9 cellular contexts compared by ENCODE assay signal in the genomic region with DNA sequence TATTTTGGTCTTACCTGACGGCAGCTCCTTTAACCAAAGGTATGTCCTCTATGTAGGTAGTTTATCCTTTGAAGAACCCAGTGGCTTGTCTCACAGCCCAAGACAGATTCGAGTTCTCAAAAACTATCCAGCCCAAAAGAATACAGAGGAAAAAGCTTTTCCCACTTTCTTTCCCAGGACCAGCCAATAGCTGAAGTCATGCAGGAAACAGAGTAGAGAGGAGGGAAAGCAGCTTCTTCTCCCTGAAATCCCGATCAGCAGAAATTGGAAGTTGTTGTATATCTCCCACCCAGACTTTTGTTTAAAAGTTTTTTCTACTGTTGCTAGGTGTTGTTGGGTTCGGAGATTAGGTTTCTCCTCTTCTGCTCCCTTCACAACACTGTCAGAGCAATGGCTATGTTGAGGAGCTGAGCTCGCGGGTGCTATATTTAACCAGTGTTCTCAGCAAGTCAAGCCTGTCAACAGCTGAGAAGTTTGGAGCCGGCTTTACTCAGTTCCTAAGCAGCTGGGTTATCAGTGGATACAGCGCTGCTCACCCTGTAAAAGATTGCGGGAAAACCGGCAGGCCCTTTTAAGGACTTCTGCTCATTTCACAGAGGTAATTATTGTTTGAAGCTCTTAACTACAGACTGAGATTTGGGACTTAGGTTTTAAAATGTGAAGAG. TPM values are rescaled to one million over a fixed set of nuclear protein-coding genes. Genes with fewer than 3 reads are reported as not detected.
A peak's percentile ranks its signal among the peaks of the same experiment; 100 is the strongest.
DNase-seq lines count a peak whose midpoint lies in the region; ATAC-seq and TF ChIP-seq lines count a peak whose summit lies in the region.
"Had no signal": no experiment of that assay in that cellular context is flagged by ENCODE, and none has a peak within 500 bp of the region (broad histone marks: within the 10 kb centered on the region; RNA-seq: fewer than 3 reads in every experiment).

Gene FILIP1, minus strand, starts transcription at position 401 of the 665 bp plus-strand sequence. CDS start 78,828 bp downstream, outside the sequence.

- peaks cover 9% of the 10 kb centered on the region; the same call in 1 of the 2 replicates for H3K4me1 ChIP-seq in HUES48 (ENCODE audit: control insufficient read depth, insufficient read depth, low read length)
- H3K4me1 ChIP-seq in left lung: peaks cover 8 to 10% of the 10 kb centered on the region in 2 donors

- H3K36me3 ChIP-seq in HUES48 (ENCODE audit: control insufficient read depth, insufficient read depth, low read length) (no peaks in the 10 kb centered on the region), left lung (no peaks in the 10 kb centered on the region)

- TF ChIP-seq CTCF in left lung (IDR thresholded peaks at IDR 0.05): no peak

- H3K27me3 ChIP-seq in HUES48 (ENCODE audit: control insufficient read depth, insufficient read depth, low read length) (no peaks in the 10 kb centered on the region), left lung (peaks cover 0 to 7% of the 10 kb centered on the region in 2 donors)

- peak within 1 kb of the TSS; percentile 36 for H3K27ac ChIP-seq in HUES48 (ENCODE audit: low read depth, low read length)
- peak within 1 kb of the TSS; percentile 71 to 88 for H3K27ac ChIP-seq in left lung

- H3K9ac ChIP-seq in HUES48 (ENCODE audit: low read depth, low read length): no peak within 1 kb of the TSS

- DNase-seq in dermis blood vessel endothelial cell (no peak), left lung (peak in 1 of 2 donors; percentile 57), stromal cell of bone marrow (ENCODE audit: low read depth) (peak; percentile 37), epidermal melanocyte (ENCODE audit: insufficient read length, low spot score) (no peak), NCI-H2029 (lab: John Stamatoyannopoulos, UW) (no peak), SKM-1 treated with dmso at 0.1 percent for 144 hours (lab: John Stamatoyannopoulos, UW; ENCODE audit: unreplicated experiment) (no peak), NAMALWA (ENCODE audit: low spot score) (no peak)
- DNase-seq: NCI-H2227 treated with DMSO at 0.1 percent for 48 hours had no signal

- peak; percentile 85 for ATAC-seq in left lung

- intact Hi-C loops in left lung (cut with DNase I): no loop called here

- no peak within 1 kb of the TSS for H3K4me3 ChIP-seq in HUES48 (ENCODE audit: low read depth, low read length)
- peak within 1 kb of the TSS; percentile 20 to 36 for H3K4me3 ChIP-seq in left lung

- no peaks in the 10 kb centered on the region for H3K9me3 ChIP-seq in HUES48 (ENCODE audit: control insufficient read depth, insufficient read depth, low read length)
- H3K9me3 ChIP-seq in left lung: no peaks in the 10 kb centered on the region

RNA-seq across cellular contexts. Expression of gene FILIP1, which starts in this region (rescaled TPM):
- total RNA-seq in dermis blood vessel endothelial cell (11.3 and 21.1 TPM in 2 replicates), left lung (10 to 100 TPM; 14.4 to 25.7 TPM)
